13 cellular contexts compared by ENCODE assay signal in genomic region chr2:223055836-223056235, GRCh38. TPM values are rescaled to one million over a fixed set of nuclear protein-coding genes. Genes with fewer than 3 reads are reported as not detected.
DNase-seq lines count a peak whose midpoint lies in the region; ATAC-seq and TF ChIP-seq lines count a peak whose summit lies in the region.
"Had no signal": no experiment of that assay in that cellular context is flagged by ENCODE, and none has a peak within 500 bp of the region (broad histone marks: within the 10 kb centered on the region; RNA-seq: fewer than 3 reads in every experiment).

No MANE protein-coding gene starts in this region.

- H3K9me3 ChIP-seq in BE2C (no peaks in the 10 kb centered on the region), esophagus muscularis mucosa (no peaks in the 10 kb centered on the region), parathyroid adenoma (ENCODE audit: control insufficient read depth, low read length) (no peaks in the 10 kb centered on the region)

- no peaks in the 10 kb centered on the region for H3K79me2 ChIP-seq in parathyroid adenoma

- H3K27ac ChIP-seq in esophagus muscularis mucosa (replicated peaks in 1 of 4) (peak overlapping the region; percentile 86 to 92 (median 90)), parathyroid adenoma (peak overlapping the region; percentile 24)
- H3K27ac ChIP-seq: PC-9, WERI-Rb-1 had no signal

- no peak for TF ChIP-seq EP300 in esophagus muscularis mucosa (IDR thresholded peaks at IDR 0.05)

- ATAC-seq in HG03521 (IDR thresholded peaks at IDR 0.05; ENCODE audit: unreplicated experiment) (no peak), HG03460 (IDR thresholded peaks at IDR 0.05; ENCODE audit: unreplicated experiment) (no peak)
- ATAC-seq: activated T-cell treated with anti-CD3 and anti-CD28 coated beads, Interleukin-2, amount 50 U/mL, for 72 hours had no signal

- H3K27me3 ChIP-seq in BE2C (no peaks in the 10 kb centered on the region), esophagus muscularis mucosa (no peaks in the 10 kb centered on the region), parathyroid adenoma (ENCODE audit: control insufficient read depth, insufficient read depth, low read length) (no peaks in the 10 kb centered on the region)

- no peak overlapping the region for H3K9ac ChIP-seq in parathyroid adenoma

- no peak overlapping the region for H3K4me3 ChIP-seq in BE2C (ENCODE audit: low read depth, low read length)
- peak overlapping the region in 3 of 4 donors; percentile 7 to 64 (median 63) for H3K4me3 ChIP-seq in esophagus muscularis mucosa
- no peak overlapping the region for H3K4me3 ChIP-seq in parathyroid adenoma (ENCODE audit: low read depth, low read length)
- H3K4me3 ChIP-seq: PC-9 had no signal

- WGBS in esophagus muscularis mucosa, result 40% methylated on average over 5 of the region's 5 CpGs

- H2AFZ ChIP-seq in parathyroid adenoma, result no peak overlapping the region
- H2AFZ ChIP-seq: PC-9 had no signal

- intact Hi-C loops in esophagus muscularis mucosa (cut with DNase I), result loop anchor here (5.0 kb wide), 1 partner anchor 46 kb away; no protein-coding TSS in a partner anchor

- TF ChIP-seq CTCF in BE2C (IDR thresholded peaks at IDR 0.05; ENCODE audit: low read depth, low read length), result no peak
- no peak for TF ChIP-seq CTCF in esophagus muscularis mucosa (IDR thresholded peaks at IDR 0.05)
- no peak for TF ChIP-seq CTCF in parathyroid adenoma (IDR thresholded peaks at IDR 0.05)

- H3K36me3 ChIP-seq in BE2C (no peaks in the 10 kb centered on the region), esophagus muscularis mucosa (no peaks in the 10 kb centered on the region), parathyroid adenoma (ENCODE audit: control insufficient read depth, insufficient read depth, low read length) (no peaks in the 10 kb centered on the region)
- H3K36me3 ChIP-seq: WERI-Rb-1 had no signal

- TF ChIP-seq POLR2A in esophagus muscularis mucosa (IDR thresholded peaks at IDR 0.05; ENCODE audit: low read depth), result no peak

- peaks cover 19% of the 10 kb centered on the region for H3K4me1 ChIP-seq in BE2C
- peaks cover 10 to 75% (median 70%) of the 10 kb centered on the region in 4 donors for H3K4me1 ChIP-seq in esophagus muscularis mucosa
- H3K4me1 ChIP-seq in parathyroid adenoma, result no peaks in the 10 kb centered on the region

- H3K4me2 ChIP-seq in parathyroid adenoma (ENCODE audit: low read length), result no peak overlapping the region
- H3K4me2 ChIP-seq: PC-9 had no signal

- DNase-seq in BE2C (peak; percentile 40), NCI-H774 (lab: John Stamatoyannopoulos, UW) (peak; percentile 21), esophagus muscularis mucosa (ENCODE audit: extremely low spot score) (no peak), globus pallidus (ENCODE audit: low spot score) (no peak), NCI-H82 treated with DMSO at 0.1 percent for 48 hours (lab: John Stamatoyannopoulos, UW; ENCODE audit: unreplicated experiment) (no peak)
- DNase-seq: activated T-cell treated with anti-CD3 and anti-CD28 coated beads, Interleukin-2, amount 50 U/mL, for 72 hours; GOT3; hippocampal formation; PC-9; WERI-Rb-1 had no signal

RNA-seq across cellular contexts. Expression of gene KCNE4, which starts 3.8 kb away (rescaled TPM):
- polyA plus RNA-seq in BE2C (2012; ENCODE audit: insufficient read depth, insufficient read length, low read depth), result 1.3 TPM
- 10 to 100 TPM; 11.6 to 38.1 (median 17.7) TPM for total RNA-seq in esophagus muscularis mucosa
- total RNA-seq: activated T-cell treated with anti-CD3 and anti-CD28 coated beads, Interleukin-2, amount 50 U/mL, for 72 hours had no signal

Comparison
In these comparisons a context has a peak if more than half of its experiments do, and no peak if none do; other contexts are left out.
1. DNase-seq: peak in BE2C (single experiment) and NCI-H774 (single experiment); none in esophagus muscularis mucosa (single experiment), globus pallidus (single experiment) and NCI-H82 treated with DMSO at 0.1 percent for 48 hours (single experiment).
2. H3K4me3 ChIP-seq: peak in esophagus muscularis mucosa (3 of 4); none in BE2C (single experiment) and parathyroid adenoma (single experiment).